ENCODE assay signal across 24 cellular contexts in genomic region chr1:58891347-58891746, GRCh38.
"Had no signal": no experiment of that assay in that cellular context is flagged by ENCODE, and none has a peak within 500 bp of the region (broad histone marks: within the 10 kb centered on the region; RNA-seq: fewer than 3 reads in every experiment).

No MANE protein-coding gene starts in this region.

- DNase-seq: natural killer cell; occipital lobe; ovary; psoas muscle; right cardiac atrium; right lobe of liver; sigmoid colon; stimulated activated CD4-positive, alpha-beta T cell treated with anti-CD3 and anti-CD28 coated beads, Interleukin-15, amount 100 ng/mL, for 24 hours; stimulated activated CD4-positive, alpha-beta T cell treated with anti-CD3 and anti-CD28 coated beads, Interleukin-2, amount 100 ng/mL, for 24 hours; stimulated activated CD4-positive, alpha-beta T cell treated with anti-CD3 and anti-CD28 coated beads, Interleukin-2, amount 100 ng/mL, for 48 hours; stimulated activated CD4-positive, alpha-beta T cell treated with anti-CD3 and anti-CD28 coated beads, Interleukin-4, amount 100 ng/mL, for 24 hours; stimulated activated naive B cell treated with anti-CD40 and anti-IgM and Interleukin-4, amounts not matched to agents 10 μg/mL and 1 μg/mL and 100 μg/mL, for 72 hours; stimulated activated naive CD4-positive, alpha-beta T cell treated with Interleukin-2 at 50 U/mL for 16 hours; stomach; thyroid gland; trophoblast cell; upper lobe of left lung had no signal

- H3K4me3 Mint-ChIP-seq: natural killer cell; nephron; neural progenitor cell; stimulated activated effector memory CD8-positive, alpha-beta T cell treated with anti-CD3 and anti-CD28 coated beads, Interleukin-12 subunit alpha, Interleukin-12 subunit beta, amount 100 ng/mL, for 72 hours; stimulated activated naive B cell treated with anti-CD40 and anti-IgM and Interleukin-4, amounts not matched to agents 10 μg/mL and 1 μg/mL and 100 μg/mL, for 72 hours; stimulated activated naive CD8-positive, alpha-beta T cell treated with anti-CD3 and anti-CD28 coated beads, Interleukin-15, Interleukin-2, amounts not matched to agents 100 ng/mL and 50 ng/mL, for 24 hours had no signal

- H3K36me3 ChIP-seq: neural progenitor cell, ovary, right lobe of liver, sigmoid colon, stomach, thoracic aorta, thyroid gland, tibial nerve, upper lobe of left lung, vagina had no signal

- H3K4me1 Mint-ChIP-seq: neural progenitor cell had no signal

- H3K27ac Mint-ChIP-seq: natural killer cell; nephron; neural progenitor cell; stimulated activated effector memory CD8-positive, alpha-beta T cell treated with anti-CD3 and anti-CD28 coated beads, Interleukin-12 subunit alpha, Interleukin-12 subunit beta, amount 100 ng/mL, for 72 hours; stimulated activated naive B cell treated with anti-CD40 and anti-IgM and Interleukin-4, amounts not matched to agents 10 μg/mL and 1 μg/mL and 100 μg/mL, for 72 hours; stimulated activated naive CD8-positive, alpha-beta T cell treated with anti-CD3 and anti-CD28 coated beads, Interleukin-15, Interleukin-2, amounts not matched to agents 100 ng/mL and 50 ng/mL, for 24 hours had no signal

- H2AFZ ChIP-seq: neural progenitor cell had no signal

- H3K27me3 Mint-ChIP-seq: stimulated activated naive B cell treated with anti-CD40 and anti-IgM and Interleukin-4, amounts not matched to agents 10 μg/mL and 1 μg/mL and 100 μg/mL, for 72 hours; stimulated activated naive CD8-positive, alpha-beta T cell treated with anti-CD3 and anti-CD28 coated beads, Interleukin-15, Interleukin-2, amounts not matched to agents 100 ng/mL and 50 ng/mL, for 24 hours had no signal

- H3K9me3 ChIP-seq: ovary, psoas muscle, right lobe of liver, sigmoid colon, stomach, thoracic aorta, thyroid gland, tibial nerve, upper lobe of left lung, vagina had no signal

- H3K36me3 Mint-ChIP-seq: natural killer cell; neural progenitor cell; stimulated activated effector memory CD8-positive, alpha-beta T cell treated with anti-CD3 and anti-CD28 coated beads, Interleukin-12 subunit alpha, Interleukin-12 subunit beta, amount 100 ng/mL, for 72 hours had no signal

- ATAC-seq: natural killer cell; psoas muscle; right cardiac atrium; right lobe of liver; stimulated activated effector memory CD8-positive, alpha-beta T cell treated with anti-CD3 and anti-CD28 coated beads, Interleukin-12 subunit alpha, Interleukin-12 subunit beta, amount 100 ng/mL, for 72 hours; stimulated activated naive B cell treated with anti-CD40 and anti-IgM and Interleukin-4, amounts not matched to agents 10 μg/mL and 1 μg/mL and 100 μg/mL, for 72 hours had no signal

- H3K27me3 ChIP-seq: neural progenitor cell, ovary, right lobe of liver, sigmoid colon, stomach, thyroid gland, tibial nerve, upper lobe of left lung, vagina had no signal

- H3K9ac ChIP-seq: neural progenitor cell had no signal

- H3K27ac ChIP-seq: neural progenitor cell, ovary, psoas muscle, right lobe of liver, sigmoid colon, thoracic aorta, thyroid gland, upper lobe of left lung, vagina had no signal

- H3K9me3 Mint-ChIP-seq: natural killer cell; nephron; neural progenitor cell; stimulated activated effector memory CD8-positive, alpha-beta T cell treated with anti-CD3 and anti-CD28 coated beads, Interleukin-12 subunit alpha, Interleukin-12 subunit beta, amount 100 ng/mL, for 72 hours; stimulated activated naive B cell treated with anti-CD40 and anti-IgM and Interleukin-4, amounts not matched to agents 10 μg/mL and 1 μg/mL and 100 μg/mL, for 72 hours had no signal

- H3K4me3 ChIP-seq: neural progenitor cell, ovary, psoas muscle, right lobe of liver, sigmoid colon, stomach, thoracic aorta, thyroid gland, tibial nerve, upper lobe of left lung, vagina had no signal

- H3K4me2 ChIP-seq: neural progenitor cell had no signal
